In the genomic region with DNA sequence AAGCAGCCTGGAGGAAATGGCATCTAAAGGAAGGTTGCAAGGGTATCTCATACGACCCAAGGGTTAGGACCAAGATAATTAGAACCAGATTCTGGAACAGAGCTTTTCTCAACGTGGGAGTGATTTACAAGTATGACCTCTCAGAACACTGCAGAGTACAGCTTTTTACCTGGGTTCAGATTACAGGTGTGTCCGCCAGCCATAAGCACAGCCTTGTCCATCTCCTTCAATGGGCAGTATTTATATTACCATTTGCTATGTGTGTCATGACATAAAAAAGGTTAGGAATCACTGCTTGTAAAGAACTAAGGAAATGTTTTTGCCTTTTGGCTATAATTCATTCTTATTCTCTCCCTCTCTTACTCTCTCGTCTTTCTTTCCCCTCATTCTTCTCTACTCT, we compare ENCODE assay signal across 27 cellular contexts.
"Had no signal": no experiment of that assay in that cellular context is flagged by ENCODE, and none has a peak within 500 bp of the region (broad histone marks: within the 10 kb centered on the region; RNA-seq: fewer than 3 reads in every experiment).

No MANE protein-coding gene starts in this region.

- DNase-seq: hypothalamus; immature natural killer cell; kidney; left lung; lower lobe of right lung; mammary epithelial cell; mesenchymal stem cell; naive thymus-derived CD8-positive, alpha-beta T cell; ovary; right lobe of liver; stimulated activated CD4-positive, alpha-beta T cell treated with anti-CD3 and anti-CD28 coated beads, Interleukin-1b, Interleukin-23, amount 100 ng/mL, for 48 hours; stimulated activated CD4-positive, alpha-beta T cell treated with anti-CD3 and anti-CD28 coated beads, Interleukin-2, amount 100 ng/mL, for 48 hours; stimulated activated CD4-positive, alpha-beta T cell treated with anti-CD3 and anti-CD28 coated beads, Interleukin-4, amount 100 ng/mL, for 4 hours; stimulated activated CD8-positive, alpha-beta memory T cell treated with anti-CD3 and anti-CD28 coated beads, Interleukin-4, amount 100 ng/mL, for 48 hours; stimulated activated naive CD4-positive, alpha-beta T cell treated with Interleukin-2 at 50 U/mL for 16 hours; stimulated activated naive CD8-positive, alpha-beta T cell treated with anti-CD3 and anti-CD28 coated beads, Interleukin-15, amount 100 ng/mL, for 72 hours; substantia nigra; transverse colon; upper lobe of left lung had no signal

- H3K27me3 ChIP-seq: left lung, neural progenitor cell, neutrophil, ovary, right atrium auricular region, right lobe of liver, transverse colon, upper lobe of left lung, vagina had no signal

- H3K27ac Mint-ChIP-seq: immature natural killer cell; naive thymus-derived CD8-positive, alpha-beta T cell; neural progenitor cell; progenitor cell of endocrine pancreas; stimulated activated memory B cell treated with anti-CD40 and anti-IgM and Interleukin-4, amounts not matched to agents 10 μg/mL and 1 μg/mL and 100 μg/mL, for 72 hours; stimulated activated naive CD8-positive, alpha-beta T cell treated with anti-CD3 and anti-CD28 coated beads, Interleukin-15, amount 100 ng/mL, for 72 hours had no signal

- H3K4me1 Mint-ChIP-seq: immature natural killer cell; naive thymus-derived CD8-positive, alpha-beta T cell; neural progenitor cell; stimulated activated naive CD8-positive, alpha-beta T cell treated with anti-CD3 and anti-CD28 coated beads, Interleukin-15, amount 100 ng/mL, for 72 hours had no signal

- ATAC-seq: left lung; lower lobe of right lung; naive thymus-derived CD8-positive, alpha-beta T cell; right lobe of liver; stimulated activated memory B cell treated with anti-CD40 and anti-IgM and Interleukin-4, amounts not matched to agents 10 μg/mL and 1 μg/mL and 100 μg/mL, for 72 hours; stimulated activated naive CD8-positive, alpha-beta T cell treated with anti-CD3 and anti-CD28 coated beads, Interleukin-15, amount 100 ng/mL, for 72 hours had no signal

- H3K9me3 Mint-ChIP-seq: immature natural killer cell; naive thymus-derived CD8-positive, alpha-beta T cell; nephron; neural progenitor cell; stimulated activated memory B cell treated with anti-CD40 and anti-IgM and Interleukin-4, amounts not matched to agents 10 μg/mL and 1 μg/mL and 100 μg/mL, for 72 hours; stimulated activated naive CD8-positive, alpha-beta T cell treated with anti-CD3 and anti-CD28 coated beads, Interleukin-15, amount 100 ng/mL, for 72 hours had no signal

- H3K4me3 Mint-ChIP-seq: immature natural killer cell; naive thymus-derived CD8-positive, alpha-beta T cell; nephron; neural progenitor cell; stimulated activated memory B cell treated with anti-CD40 and anti-IgM and Interleukin-4, amounts not matched to agents 10 μg/mL and 1 μg/mL and 100 μg/mL, for 72 hours; stimulated activated naive CD8-positive, alpha-beta T cell treated with anti-CD3 and anti-CD28 coated beads, Interleukin-15, amount 100 ng/mL, for 72 hours had no signal

- H3K36me3 ChIP-seq: left lung, lower lobe of right lung, neural progenitor cell, neutrophil, ovary, right atrium auricular region, right lobe of liver, transverse colon, upper lobe of left lung, vagina had no signal

- H3K27me3 Mint-ChIP-seq: progenitor cell of endocrine pancreas; stimulated activated memory B cell treated with anti-CD40 and anti-IgM and Interleukin-4, amounts not matched to agents 10 μg/mL and 1 μg/mL and 100 μg/mL, for 72 hours; stimulated activated naive CD8-positive, alpha-beta T cell treated with anti-CD3 and anti-CD28 coated beads, Interleukin-15, amount 100 ng/mL, for 72 hours had no signal

- H3K4me3 ChIP-seq: left lung, lower lobe of right lung, neural progenitor cell, ovary, right atrium auricular region, right lobe of liver, smooth muscle cell, transverse colon, upper lobe of left lung, vagina had no signal

- H3K4me1 ChIP-seq: left lung, lower lobe of right lung, neural progenitor cell, right atrium auricular region, right lobe of liver, upper lobe of left lung, vagina had no signal

- H3K36me3 Mint-ChIP-seq: immature natural killer cell; naive thymus-derived CD8-positive, alpha-beta T cell; neural progenitor cell; stimulated activated memory B cell treated with anti-CD40 and anti-IgM and Interleukin-4, amounts not matched to agents 10 μg/mL and 1 μg/mL and 100 μg/mL, for 72 hours had no signal

- H3K9me3 ChIP-seq: left lung, lower lobe of right lung, neutrophil, ovary, right atrium auricular region, right lobe of liver, transverse colon, upper lobe of left lung, vagina had no signal
